Comparison of ENCODE assay signal across 8 cellular contexts in the genomic region with DNA sequence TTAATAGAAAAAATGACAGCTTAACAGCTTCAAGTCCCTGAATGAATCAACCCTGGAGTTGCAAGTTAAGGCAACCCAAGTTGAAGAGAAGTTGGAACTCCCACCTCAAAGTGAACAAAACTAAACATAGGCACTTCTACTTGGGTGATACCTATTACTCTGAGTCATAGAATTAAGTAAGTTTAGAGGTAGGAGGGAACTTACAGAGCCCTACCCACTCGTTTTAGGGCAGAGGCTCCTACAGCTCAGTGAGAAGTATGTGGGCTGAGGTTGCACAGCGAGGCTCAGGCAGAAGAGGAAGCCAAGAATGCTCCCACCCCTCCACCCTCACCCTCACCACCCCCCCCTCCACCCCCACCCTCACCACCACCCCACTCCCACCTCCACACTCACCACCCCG. TPM values are rescaled to one million over a fixed set of nuclear protein-coding genes. Genes with fewer than 3 reads are reported as not detected.
DNase-seq lines count a peak whose midpoint lies in the region; ATAC-seq lines count a peak whose summit lies in the region.

No MANE protein-coding gene starts in this region.

- no peaks in the 10 kb centered on the region for H3K27me3 Mint-ChIP-seq in effector memory CD8-positive, alpha-beta T cell

- DNase-seq in SKM-1 treated with dmso at 0.1 percent for 144 hours (lab: John Stamatoyannopoulos, UW; ENCODE audit: unreplicated experiment) (peak; percentile 92), NCI-H446 (lab: John Stamatoyannopoulos, UW) (no peak), NCI-H82 treated with DMSO at 0.1 percent for 48 hours (lab: John Stamatoyannopoulos, UW; ENCODE audit: unreplicated experiment) (no peak), A172 (ENCODE audit: low spot score) (no peak), hepatic stellate cell (ENCODE audit: low spot score) (no peak)
- DNase-seq in effector memory CD8-positive, alpha-beta T cell = peak; percentile 52 to 57 (median 55)

- ATAC-seq in GM18861 (IDR thresholded peaks at IDR 0.05; ENCODE audit: unreplicated experiment) (peak; percentile 74), HG02852 (IDR thresholded peaks at IDR 0.05; ENCODE audit: unreplicated experiment) (peak; percentile 74)
- peak; percentile 80 for ATAC-seq in effector memory CD8-positive, alpha-beta T cell (replicated peaks)

- peaks cover 72 to 85% of the 10 kb centered on the region in 2 donors for H3K4me1 Mint-ChIP-seq in effector memory CD8-positive, alpha-beta T cell (ENCODE audit: low read depth in 2 of 2)

- peak overlapping the region; percentile 57 to 76 for H3K4me3 Mint-ChIP-seq in effector memory CD8-positive, alpha-beta T cell

- H3K36me3 Mint-ChIP-seq in effector memory CD8-positive, alpha-beta T cell (ENCODE audit: insufficient read depth) = peaks cover 56% of the 10 kb centered on the region

- no peaks in the 10 kb centered on the region for H3K9me3 Mint-ChIP-seq in effector memory CD8-positive, alpha-beta T cell

- H3K27ac Mint-ChIP-seq in effector memory CD8-positive, alpha-beta T cell = peak overlapping the region; percentile 87 to 97

RNA-seq across cellular contexts. Expression of a gene that starts 42.2 kb away (rescaled TPM):
- total RNA-seq in A172 (2014; rRNA removed; shearing (Covaris generic)) = 0.28 and 0.43 TPM in 2 replicates

Comparison
In these comparisons a context has a peak if more than half of its experiments do, and no peak if none do; other contexts are left out.
1. DNase-seq: peak in SKM-1 treated with dmso at 0.1 percent for 144 hours (single experiment) and effector memory CD8-positive, alpha-beta T cell (3 of 3); none in NCI-H446 (0 of 2), NCI-H82 treated with DMSO at 0.1 percent for 48 hours (single experiment), A172 (single experiment) and hepatic stellate cell (single experiment).
2. Peak in every context shown above with its lines, with median percentiles within 50 percentile points of each other: ATAC-seq.